Comparison of ENCODE assay signal across 1 cellular context in the genomic region with DNA sequence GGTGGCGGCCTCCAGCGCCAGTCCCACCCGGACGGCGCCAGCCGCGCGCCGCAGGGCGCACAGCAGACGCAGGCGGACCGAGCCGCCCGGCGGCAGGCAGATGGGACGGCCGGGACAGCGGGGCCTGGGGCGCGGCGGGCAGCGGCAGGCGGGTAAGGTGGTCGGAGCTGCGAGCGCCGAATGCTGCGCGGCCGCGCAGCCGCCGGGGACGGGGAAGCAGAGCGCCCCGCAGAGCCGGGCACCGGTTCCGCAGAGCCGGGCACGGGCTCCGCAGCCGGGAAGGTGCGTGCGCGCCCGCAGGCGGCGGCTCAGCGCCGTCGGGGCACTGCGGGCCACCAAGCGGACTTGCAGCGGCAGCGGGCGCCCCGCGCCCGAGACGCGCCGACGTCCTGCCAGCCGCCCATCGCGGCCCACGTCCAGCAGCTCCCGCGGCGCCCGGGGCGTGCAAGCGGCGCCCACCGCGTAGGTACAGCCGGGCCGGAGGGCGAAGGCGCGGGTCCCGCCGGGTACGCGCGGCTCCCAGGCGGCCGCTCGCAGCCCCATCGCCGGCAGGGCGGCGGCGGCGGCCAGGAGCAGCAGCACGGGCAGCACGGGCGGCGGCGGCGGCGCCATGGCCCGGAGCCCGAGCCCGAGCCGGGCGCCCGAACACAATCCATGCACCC.
TF ChIP-seq lines count a peak whose summit lies in the region.

No MANE protein-coding gene starts in this region.

TF ChIP-seq in HCT116, 20 proteins besides CTCF, POLR2A, EP300 and RAD21 (continued from another document):
- TF ChIP-seq, protein P1, sequence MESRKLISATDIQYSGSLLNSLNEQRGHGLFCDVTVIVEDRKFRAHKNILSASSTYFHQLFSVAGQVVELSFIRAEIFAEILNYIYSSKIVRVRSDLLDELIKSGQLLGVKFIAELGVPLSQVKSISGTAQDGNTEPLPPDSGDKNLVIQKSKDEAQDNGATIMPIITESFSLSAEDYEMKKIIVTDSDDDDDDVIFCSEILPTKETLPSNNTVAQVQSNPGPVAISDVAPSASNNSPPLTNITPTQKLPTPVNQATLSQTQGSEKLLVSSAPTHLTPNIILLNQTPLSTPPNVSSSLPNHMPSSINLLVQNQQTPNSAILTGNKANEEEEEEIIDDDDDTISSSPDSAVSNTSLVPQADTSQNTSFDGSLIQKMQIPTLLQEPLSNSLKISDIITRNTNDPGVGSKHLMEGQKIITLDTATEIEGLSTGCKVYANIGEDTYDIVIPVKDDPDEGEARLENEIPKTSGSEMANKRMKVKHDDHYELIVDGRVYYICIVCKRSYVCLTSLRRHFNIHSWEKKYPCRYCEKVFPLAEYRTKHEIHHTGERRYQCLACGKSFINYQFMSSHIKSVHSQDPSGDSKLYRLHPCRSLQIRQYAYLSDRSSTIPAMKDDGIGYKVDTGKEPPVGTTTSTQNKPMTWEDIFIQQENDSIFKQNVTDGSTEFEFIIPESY (IDR thresholded peaks at IDR 0.05; ENCODE audit: extremely low read depth, insufficient replicate concordance, low read length): no peak
- TF ChIP-seq POLR2AphosphoS5 (IDR thresholded peaks at IDR 0.05; ENCODE audit: low read depth, low read length) (no peak), ELF1 (IDR thresholded peaks at IDR 0.05; ENCODE audit: borderline replicate concordance, low read depth) (no peak)
